17 cellular contexts compared by ENCODE assay signal in the genomic region with DNA sequence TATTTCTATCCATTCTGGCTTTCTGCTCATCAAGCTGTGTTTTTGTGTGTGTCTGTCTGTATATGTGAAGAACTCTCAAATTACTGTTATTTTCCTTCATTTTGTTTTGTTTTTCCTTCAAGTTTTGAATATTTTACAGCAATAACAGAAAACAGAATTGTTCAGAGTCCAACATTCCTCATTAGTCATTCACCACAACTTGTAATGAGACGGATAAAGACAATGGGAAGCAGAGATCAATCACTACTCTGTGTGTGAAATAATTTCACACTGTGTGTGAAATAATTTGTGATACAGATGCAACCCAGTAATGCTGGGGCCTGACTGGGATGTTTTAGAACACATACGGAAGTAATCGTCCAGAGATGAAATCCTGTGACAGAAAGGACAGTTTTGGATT. TPM values are rescaled to one million over a fixed set of nuclear protein-coding genes. Genes with fewer than 3 reads are reported as not detected.
"Had no signal": no experiment of that assay in that cellular context is flagged by ENCODE, and none has a peak within 500 bp of the region (broad histone marks: within the 10 kb centered on the region; RNA-seq: fewer than 3 reads in every experiment).

No MANE protein-coding gene starts in this region.

- ATAC-seq: activated CD8-positive, alpha-beta T cell treated with anti-CD3 and anti-CD28 coated beads for 36 hours; activated naive CD4-positive, alpha-beta T cell treated with anti-CD3 and anti-CD28 coated beads, Interleukin-2, amount 50 U/mL, for 72 hours; left cardiac atrium; lower lobe of right lung; stimulated activated effector memory CD8-positive, alpha-beta T cell treated with anti-CD3 and anti-CD28 coated beads, Interleukin-12 subunit alpha, Interleukin-12 subunit beta, amount 100 ng/mL, for 72 hours; T-helper 17 cell; WTC11 had no signal

- H3K27ac Mint-ChIP-seq: activated CD8-positive, alpha-beta T cell treated with anti-CD3 and anti-CD28 coated beads for 36 hours; activated naive CD4-positive, alpha-beta T cell treated with anti-CD3 and anti-CD28 coated beads, Interleukin-2, amount 50 U/mL, for 72 hours; mesothelial cell of epicardium; stimulated activated effector memory CD8-positive, alpha-beta T cell treated with anti-CD3 and anti-CD28 coated beads, Interleukin-12 subunit alpha, Interleukin-12 subunit beta, amount 100 ng/mL, for 72 hours; T-helper 17 cell; WTC11 had no signal

- H3K36me3 ChIP-seq: lower lobe of right lung, prostate gland had no signal

- H3K4me3 Mint-ChIP-seq: activated CD8-positive, alpha-beta T cell treated with anti-CD3 and anti-CD28 coated beads for 36 hours; mesothelial cell of epicardium; stimulated activated effector memory CD8-positive, alpha-beta T cell treated with anti-CD3 and anti-CD28 coated beads, Interleukin-12 subunit alpha, Interleukin-12 subunit beta, amount 100 ng/mL, for 72 hours; T-helper 17 cell; WTC11 had no signal

- H3K27ac ChIP-seq: lower lobe of right lung, prostate gland had no signal

- DNase-seq: activated CD4-positive, alpha-beta T cell treated with anti-CD3 and anti-CD28 coated beads for 48 hours; activated CD8-positive, alpha-beta T cell treated with anti-CD3 and anti-CD28 coated beads for 36 hours; activated gamma-delta T cell; activated T-cell treated with anti-CD3 and anti-CD28 coated beads, Interleukin-2, amount 50 U/mL, for 48 hours; amniotic stem cell; dermis blood vessel endothelial cell; erythroblast; left cardiac atrium; lower lobe of right lung; stimulated activated CD4-positive, alpha-beta T cell treated with anti-CD3 and anti-CD28 coated beads, Interleukin-12 subunit alpha, Interleukin-12 subunit beta, amount 100 ng/mL, for 4 hours; T-helper 17 cell had no signal

- H3K9me3 ChIP-seq: lower lobe of right lung, prostate gland had no signal

- H3K27me3 Mint-ChIP-seq: activated CD8-positive, alpha-beta T cell treated with anti-CD3 and anti-CD28 coated beads for 36 hours; T-helper 17 cell had no signal

- H3K36me3 Mint-ChIP-seq: activated naive CD4-positive, alpha-beta T cell treated with anti-CD3 and anti-CD28 coated beads, Interleukin-2, amount 50 U/mL, for 72 hours; stimulated activated effector memory CD8-positive, alpha-beta T cell treated with anti-CD3 and anti-CD28 coated beads, Interleukin-12 subunit alpha, Interleukin-12 subunit beta, amount 100 ng/mL, for 72 hours had no signal

- H3K4me1 Mint-ChIP-seq: stimulated activated effector memory CD8-positive, alpha-beta T cell treated with anti-CD3 and anti-CD28 coated beads, Interleukin-12 subunit alpha, Interleukin-12 subunit beta, amount 100 ng/mL, for 72 hours; T-helper 17 cell had no signal

- H3K4me1 ChIP-seq: lower lobe of right lung, prostate gland had no signal

- H3K4me3 ChIP-seq: lower lobe of right lung, prostate gland had no signal

RNA-seq across cellular contexts. Expression of gene HPGD, which starts 55.2 kb away (rescaled TPM):
- total RNA-seq: chondrocyte had no signal
